In the genomic region with DNA sequence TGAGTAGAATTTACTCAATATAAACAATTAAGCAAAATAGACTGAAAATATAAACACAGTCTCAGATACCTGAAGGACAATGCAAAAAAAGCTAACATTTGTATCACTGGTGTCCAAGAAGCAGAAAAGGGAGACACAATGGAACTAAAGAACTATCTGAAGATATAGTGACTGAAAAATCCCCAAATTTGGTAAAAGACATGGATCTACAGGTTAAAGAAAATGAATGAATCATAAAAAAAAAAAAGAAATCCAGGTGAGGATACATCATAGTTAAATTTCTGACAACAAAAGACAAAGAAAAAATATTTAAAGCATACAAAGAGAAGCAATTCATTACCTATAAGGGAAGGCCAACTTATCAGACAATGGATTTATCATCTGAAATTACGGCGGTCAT, we compare ENCODE assay signal across 26 cellular contexts.
"Had no signal": no experiment of that assay in that cellular context is flagged by ENCODE, and none has a peak within 500 bp of the region (broad histone marks: within the 10 kb centered on the region; RNA-seq: fewer than 3 reads in every experiment).

No MANE protein-coding gene starts in this region.

- ATAC-seq: natural killer cell; psoas muscle; right cardiac atrium; right lobe of liver; stimulated activated effector memory CD8-positive, alpha-beta T cell treated with anti-CD3 and anti-CD28 coated beads, Interleukin-12 subunit alpha, Interleukin-12 subunit beta, amount 100 ng/mL, for 72 hours; stimulated activated naive B cell treated with anti-CD40 and anti-IgM and Interleukin-4, amounts not matched to agents 10 μg/mL and 1 μg/mL and 100 μg/mL, for 72 hours had no signal

- H3K9me3 ChIP-seq: ovary, psoas muscle, right lobe of liver, sigmoid colon, stomach, thoracic aorta, thyroid gland, tibial nerve, upper lobe of left lung, vagina had no signal

- H3K4me3 ChIP-seq: neural progenitor cell, ovary, psoas muscle, right lobe of liver, sigmoid colon, stomach, thoracic aorta, thyroid gland, tibial nerve, upper lobe of left lung, vagina had no signal

- H3K27me3 ChIP-seq: neural progenitor cell, ovary, right lobe of liver, sigmoid colon, stomach, thyroid gland, tibial nerve, upper lobe of left lung, vagina had no signal

- DNase-seq: natural killer cell; occipital lobe; ovary; posterior cingulate gyrus; psoas muscle; right cardiac atrium; right lobe of liver; sigmoid colon; small intestine; stimulated activated CD4-positive, alpha-beta T cell treated with anti-CD3 and anti-CD28 coated beads, Interleukin-15, amount 100 ng/mL, for 24 hours; stimulated activated CD4-positive, alpha-beta T cell treated with anti-CD3 and anti-CD28 coated beads, Interleukin-2, amount 100 ng/mL, for 24 hours; stimulated activated CD4-positive, alpha-beta T cell treated with anti-CD3 and anti-CD28 coated beads, Interleukin-2, amount 100 ng/mL, for 48 hours; stimulated activated CD4-positive, alpha-beta T cell treated with anti-CD3 and anti-CD28 coated beads, Interleukin-4, amount 100 ng/mL, for 24 hours; stimulated activated naive B cell treated with anti-CD40 and anti-IgM and Interleukin-4, amounts not matched to agents 10 μg/mL and 1 μg/mL and 100 μg/mL, for 72 hours; stimulated activated naive CD4-positive, alpha-beta T cell treated with Interleukin-2 at 50 U/mL for 16 hours; stomach; thyroid gland; trophoblast cell; upper lobe of left lung had no signal

- FAIRE-seq: small intestine, urothelium cell line had no signal

- H3K9ac ChIP-seq: neural progenitor cell, parathyroid adenoma had no signal

- H3K36me3 ChIP-seq: neural progenitor cell, ovary, right lobe of liver, sigmoid colon, stomach, thoracic aorta, thyroid gland, tibial nerve, upper lobe of left lung, vagina had no signal

- H3K27ac ChIP-seq: neural progenitor cell, ovary, parathyroid adenoma, psoas muscle, right lobe of liver, sigmoid colon, stomach, thoracic aorta, thyroid gland, tibial nerve, upper lobe of left lung, vagina had no signal

- H3K4me1 ChIP-seq: neural progenitor cell, parathyroid adenoma, psoas muscle, right lobe of liver, sigmoid colon, stomach, thyroid gland, tibial nerve, upper lobe of left lung, vagina had no signal
